15 cellular contexts compared by ENCODE assay signal in the genomic region with DNA sequence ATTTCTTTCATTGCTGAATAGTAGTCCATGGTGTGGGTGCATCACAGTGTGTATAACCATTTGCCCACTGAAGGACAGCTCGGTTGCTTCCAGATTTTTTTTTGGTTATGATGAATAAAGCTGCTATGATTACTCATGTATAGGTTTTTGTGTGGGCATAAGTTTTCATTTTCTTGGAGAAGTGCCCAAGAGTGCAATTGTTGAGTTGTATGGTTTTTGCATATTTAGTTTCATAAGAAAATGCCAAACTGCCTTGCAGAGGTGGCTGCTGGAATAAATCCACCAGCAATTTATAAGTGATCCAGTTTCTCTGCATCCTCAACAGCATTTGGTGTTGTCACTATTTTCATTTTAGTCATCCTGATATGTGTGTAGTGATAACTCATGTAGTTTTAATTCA. TPM values are rescaled to one million over a fixed set of nuclear protein-coding genes. Genes with fewer than 3 reads are reported as not detected.
DNase-seq lines count a peak whose midpoint lies in the region; ATAC-seq and TF ChIP-seq lines count a peak whose summit lies in the region.
"Had no signal": no experiment of that assay in that cellular context is flagged by ENCODE, and none has a peak within 500 bp of the region (broad histone marks: within the 10 kb centered on the region; RNA-seq: fewer than 3 reads in every experiment).

No MANE protein-coding gene starts in this region.

- H3K27me3 ChIP-seq in brain microvascular endothelial cell (replicated peaks) = no peaks in the 10 kb centered on the region

- no peaks in the 10 kb centered on the region for H3K9me3 Mint-ChIP-seq in activated T-helper 17 cell treated with anti-CD3 and anti-CD28 coated beads, Interleukin-2, amount 50 U/mL, for 72 hours
- H3K9me3 Mint-ChIP-seq in activated CD4-positive, alpha-beta T cell treated with anti-CD3 and anti-CD28 coated beads for 36 hours (ENCODE audit: low read depth) = no peaks in the 10 kb centered on the region

- no peak overlapping the region for H3K4me3 Mint-ChIP-seq in activated T-helper 17 cell treated with anti-CD3 and anti-CD28 coated beads, Interleukin-2, amount 50 U/mL, for 72 hours
- no peak overlapping the region for H3K4me3 Mint-ChIP-seq in activated CD4-positive, alpha-beta T cell treated with anti-CD3 and anti-CD28 coated beads for 36 hours
- H3K4me3 Mint-ChIP-seq: CD4-positive, alpha-beta memory T cell had no signal

- intact Hi-C loops in activated CD4-positive, alpha-beta T cell treated with anti-CD3 and anti-CD28 coated beads for 36 hours (cut with DNase I, micrococcal nuclease) = no loop called here

- ATAC-seq in activated T-helper 17 cell treated with anti-CD3 and anti-CD28 coated beads, Interleukin-2, amount 50 U/mL, for 72 hours (replicated peaks) = peak; percentile 28
- no peak for ATAC-seq in activated CD4-positive, alpha-beta T cell treated with anti-CD3 and anti-CD28 coated beads for 36 hours
- ATAC-seq: HepG2 had no signal

- H3K36me3 ChIP-seq in brain microvascular endothelial cell (replicated peaks) = no peaks in the 10 kb centered on the region
- H3K36me3 ChIP-seq: BE2C, HAP-1 had no signal

- H3K4me3 ChIP-seq in epithelial cell of esophagus (ENCODE audit: low read length) = no peak overlapping the region
- H3K4me3 ChIP-seq in brain microvascular endothelial cell (ENCODE audit: low read depth, low read length) = no peak overlapping the region
- H3K4me3 ChIP-seq: HAP-1 had no signal

- H3K27me3 Mint-ChIP-seq in activated T-helper 17 cell treated with anti-CD3 and anti-CD28 coated beads, Interleukin-2, amount 50 U/mL, for 72 hours = peaks cover 19% of the 10 kb centered on the region
- peaks cover 24% of the 10 kb centered on the region for H3K27me3 Mint-ChIP-seq in activated CD4-positive, alpha-beta T cell treated with anti-CD3 and anti-CD28 coated beads for 36 hours

- CTCF ChIA-PET in activated CD4-positive, alpha-beta T cell treated with anti-CD3 and anti-CD28 coated beads for 36 hours (lab: Charles Lee) = no interaction called here

- H3K4me1 Mint-ChIP-seq in activated T-helper 17 cell treated with anti-CD3 and anti-CD28 coated beads, Interleukin-2, amount 50 U/mL, for 72 hours = no peaks in the 10 kb centered on the region
- no peaks in the 10 kb centered on the region for H3K4me1 Mint-ChIP-seq in activated CD4-positive, alpha-beta T cell treated with anti-CD3 and anti-CD28 coated beads for 36 hours
- H3K4me1 Mint-ChIP-seq: CD4-positive, alpha-beta memory T cell had no signal

- POLR2A ChIA-PET in activated CD4-positive, alpha-beta T cell treated with anti-CD3 and anti-CD28 coated beads for 36 hours (lab: Charles Lee) = no interaction called here

- in situ Hi-C loops in brain microvascular endothelial cell (cut with HindIII; ENCODE audit: low pct_ligation_motif_present, low sequenced_read_pairs) = no loop called here

- peak; percentile 7 for DNase-seq in LHCN-M2 (ENCODE audit: low read depth)
- peak; percentile 6 for DNase-seq in epithelial cell of esophagus (ENCODE audit: low read depth)
- peak; percentile 60 for DNase-seq in superior temporal gyrus (ENCODE audit: extremely low spot score)
- DNase-seq in activated CD4-positive, alpha-beta T cell treated with anti-CD3 and anti-CD28 coated beads for 36 hours = no peak
- no peak for DNase-seq in brain microvascular endothelial cell
- no peak for DNase-seq in NCI-H2196 treated with DMSO at 0.1 percent for 48 hours (lab: John Stamatoyannopoulos, UW; ENCODE audit: unreplicated experiment)
- DNase-seq: BE2C; CD4-positive, alpha-beta memory T cell; DMS79; GDM1 had no signal

- no peaks in the 10 kb centered on the region for H3K36me3 Mint-ChIP-seq in activated T-helper 17 cell treated with anti-CD3 and anti-CD28 coated beads, Interleukin-2, amount 50 U/mL, for 72 hours (ENCODE audit: low read depth)
- no peaks in the 10 kb centered on the region for H3K36me3 Mint-ChIP-seq in activated CD4-positive, alpha-beta T cell treated with anti-CD3 and anti-CD28 coated beads for 36 hours (ENCODE audit: low read depth)
- H3K36me3 Mint-ChIP-seq: CD4-positive, alpha-beta memory T cell had no signal

- H3K27ac ChIP-seq in brain microvascular endothelial cell = no peak overlapping the region
- H3K27ac ChIP-seq: C4-2B had no signal

- TF ChIP-seq CTCF in epithelial cell of esophagus (IDR thresholded peaks at IDR 0.05; ENCODE audit: insufficient read depth, low read depth, low read length, missing control alignments) (no peak), brain microvascular endothelial cell (IDR thresholded peaks at IDR 0.05; ENCODE audit: low read depth, low read length, missing control alignments) (no peak)

- H3K27ac Mint-ChIP-seq in activated T-helper 17 cell treated with anti-CD3 and anti-CD28 coated beads, Interleukin-2, amount 50 U/mL, for 72 hours = no peak overlapping the region
- no peak overlapping the region for H3K27ac Mint-ChIP-seq in activated CD4-positive, alpha-beta T cell treated with anti-CD3 and anti-CD28 coated beads for 36 hours
- H3K27ac Mint-ChIP-seq: CD4-positive, alpha-beta memory T cell had no signal

RNA-seq across cellular contexts. Expression of gene SPESP1, which starts 8.4 kb away (rescaled TPM):
- total RNA-seq in LHCN-M2 (2014; rRNA removed) = 7.9 TPM in 2 replicates
- 3.4 TPM for polyA plus RNA-seq in LHCN-M2 (2012)
- total RNA-seq in activated T-helper 17 cell treated with anti-CD3 and anti-CD28 coated beads, Interleukin-2, amount 50 U/mL, for 72 hours = 1 to 10 TPM in 1 of 2 donors, under 1 TPM in 1; 0.86 to 1.1 TPM
- total RNA-seq in activated CD4-positive, alpha-beta T cell treated with anti-CD3 and anti-CD28 coated beads for 36 hours = 1 to 10 TPM; 1.0 to 1.3 TPM
- total RNA-seq: H1, HepG2 had no signal
- polyA plus RNA-seq: H1, HepG2 had no signal

Comparison
In these comparisons a context has a peak if more than half of its experiments do, and no peak if none do; other contexts are left out.
1. DNase-seq: peak in LHCN-M2 (single experiment), epithelial cell of esophagus (single experiment) and superior temporal gyrus (single experiment); none in activated CD4-positive, alpha-beta T cell treated with anti-CD3 and anti-CD28 coated beads for 36 hours (single experiment), brain microvascular endothelial cell (single experiment) and NCI-H2196 treated with DMSO at 0.1 percent for 48 hours (single experiment).